Comparison of ENCODE assay signal across 8 cellular contexts in the genomic region with DNA sequence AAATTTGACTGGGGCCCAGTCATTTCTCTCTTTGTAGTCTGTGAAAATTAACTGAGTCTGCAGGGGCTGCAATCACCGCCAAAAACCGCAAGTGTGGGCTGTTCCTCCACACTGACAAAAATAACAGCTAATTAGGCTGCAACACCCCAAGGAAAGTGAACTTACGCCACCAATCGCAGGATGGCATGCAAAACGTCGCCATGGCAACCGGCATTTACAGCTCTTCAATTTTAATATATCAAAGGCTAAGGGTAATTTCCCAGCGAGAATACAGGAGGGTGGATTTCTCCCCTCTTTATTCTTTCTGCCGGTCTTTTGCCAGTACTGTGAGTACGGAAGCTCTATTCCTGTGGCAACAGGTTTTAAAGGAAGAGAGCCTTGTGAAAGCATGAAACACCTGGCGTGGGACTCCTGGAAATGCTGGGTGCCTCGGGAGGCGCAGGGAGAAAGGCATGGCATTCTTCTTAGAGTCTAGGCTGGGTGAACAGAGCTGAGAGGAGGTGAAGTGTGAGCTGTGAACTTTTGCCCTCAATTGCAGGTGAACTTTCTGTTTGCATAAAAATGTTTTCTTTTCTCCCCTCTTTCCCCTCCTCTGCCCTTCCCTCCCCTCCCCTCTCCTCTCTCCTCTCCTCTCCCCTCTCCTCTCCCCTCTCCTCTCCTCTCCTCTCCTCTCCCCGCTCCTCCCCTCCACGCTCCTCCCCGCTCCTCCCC.
DNase-seq lines count a peak whose midpoint lies in the region; ATAC-seq lines count a peak whose summit lies in the region.

No MANE protein-coding gene starts in this region.

- no peaks in the 10 kb centered on the region for H3K36me3 ChIP-seq in HAP-1 (replicated peaks)

- peak; percentile 56 for DNase-seq in activated gamma-delta T cell treated with Interleukin-2 at 50 U/mL for 16 hours
- no peak for DNase-seq in activated gamma-delta T cell (lab: John Stamatoyannopoulos, UW)
- DNase-seq in NOMO-1 (lab: John Stamatoyannopoulos, UW; ENCODE audit: unreplicated experiment in 2 of 2): peak; percentile 97 to 98
- DNase-seq in activated T-cell treated with anti-CD3 and anti-CD28 coated beads, Interleukin-2, amount 50 U/mL, for 1 hour: peak; percentile 76
- DNase-seq in iPS-NIHi11 (ENCODE audit: low spot score): peak; percentile 38
- peak; percentile 43 for DNase-seq in stimulated activated CD8-positive, alpha-beta memory T cell treated with anti-CD3 and anti-CD28 coated beads, Interleukin-15, amount 100 ng/mL, for 1 hour (ENCODE audit: low read depth)
- DNase-seq in HAP-1 (ENCODE audit: low spot score in 2 of 2): no peak

- no peaks in the 10 kb centered on the region for H3K9me3 ChIP-seq in HAP-1

- no peaks in the 10 kb centered on the region for H3K4me1 ChIP-seq in HAP-1

- in situ Hi-C loops in HAP-1 (cut with MboI; ENCODE audit: low sequenced_read_pairs): no loop called here

- no peaks in the 10 kb centered on the region for H3K27me3 ChIP-seq in HAP-1 (ENCODE audit: low read depth)

- H3K4me3 ChIP-seq in HAP-1: no peak overlapping the region

- ATAC-seq in HG03196 (IDR thresholded peaks at IDR 0.05; ENCODE audit: unreplicated experiment): peak; percentile 77

Comparison
In these comparisons a context has a peak if more than half of its experiments do, and no peak if none do; other contexts are left out.
1. DNase-seq: peak in activated gamma-delta T cell treated with Interleukin-2 at 50 U/mL for 16 hours (single experiment), NOMO-1 (2 of 2), activated T-cell treated with anti-CD3 and anti-CD28 coated beads, Interleukin-2, amount 50 U/mL, for 1 hour (single experiment), iPS-NIHi11 (single experiment) and stimulated activated CD8-positive, alpha-beta memory T cell treated with anti-CD3 and anti-CD28 coated beads, Interleukin-15, amount 100 ng/mL, for 1 hour (single experiment); none in activated gamma-delta T cell (single experiment) and HAP-1 (0 of 2).